ENCODE assay signal across 9 cellular contexts in genomic region chr4:168135860-168136259, GRCh38. TPM values are rescaled to one million over a fixed set of nuclear protein-coding genes. Genes with fewer than 3 reads are reported as not detected.
"Had no signal": no experiment of that assay in that cellular context is flagged by ENCODE, and none has a peak within 500 bp of the region (broad histone marks: within the 10 kb centered on the region; RNA-seq: fewer than 3 reads in every experiment).

No MANE protein-coding gene starts in this region.

RNA-seq across cellular contexts. Expression of gene ANXA10, which starts 43.5 kb away (rescaled TPM):
- total RNA-seq: subcutaneous adipose tissue, suprapubic skin, thyroid gland, tibial nerve, upper lobe of left lung, upper lobe of right lung, urinary bladder, uterus, vagina had no signal
